Comparison of ENCODE assay signal across 19 cellular contexts in genomic region chr1:37303884-37304574, GRCh38.
"Had no signal": no experiment of that assay in that cellular context is flagged by ENCODE, and none has a peak within 500 bp of the region (broad histone marks: within the 10 kb centered on the region; RNA-seq: fewer than 3 reads in every experiment).

No MANE protein-coding gene starts in this region.

- DNase-seq: effector memory CD4-positive, alpha-beta T cell; heart left ventricle; hypothalamus; kidney glomerular epithelial cell; naive thymus-derived CD4-positive, alpha-beta T cell; nephron progenitor cell; nucleus accumbens; ovary; sigmoid colon; stimulated activated CD4-positive, alpha-beta T cell treated with anti-CD3 and anti-CD28 coated beads, Interleukin-2, amount 100 ng/mL, for 24 hours; stimulated activated CD4-positive, alpha-beta T cell treated with anti-CD3 and anti-CD28 coated beads, Interleukin-4, amount 100 ng/mL, for 4 hours; stimulated activated naive CD4-positive, alpha-beta T cell; stomach; substantia nigra; transverse colon had no signal

- H3K4me3 Mint-ChIP-seq: naive thymus-derived CD4-positive, alpha-beta T cell; nephron progenitor cell had no signal

- H3K27ac Mint-ChIP-seq: naive thymus-derived CD4-positive, alpha-beta T cell; nephron progenitor cell had no signal

- ATAC-seq: esophagus mucosa; heart left ventricle; naive thymus-derived CD4-positive, alpha-beta T cell had no signal

- H3K9me3 Mint-ChIP-seq: nephron progenitor cell had no signal

- FAIRE-seq: endometrium, frontal cortex, islet of Langerhans had no signal

- H3K36me3 Mint-ChIP-seq: naive thymus-derived CD4-positive, alpha-beta T cell had no signal
